8 cellular contexts compared by ENCODE assay signal in genomic region chr11:64924910-64925284, GRCh38. TPM values are rescaled to one million over a fixed set of nuclear protein-coding genes. Genes with fewer than 3 reads are reported as not detected.
A peak's percentile ranks its signal among the peaks of the same experiment; 100 is the strongest.
DNase-seq lines count a peak whose midpoint lies in the region; ATAC-seq and TF ChIP-seq lines count a peak whose summit lies in the region.

No MANE protein-coding gene starts in this region.

- H3K36me3 ChIP-seq in OCI-LY7 (ENCODE audit: insufficient read depth, low read length), result no peaks in the 10 kb centered on the region; the same call in 1 of the 2 replicates
- peaks cover 3 to 10% of the 10 kb centered on the region in 2 donors for H3K36me3 ChIP-seq in mucosa of rectum (ENCODE audit: control insufficient read depth in 2 of 2, insufficient read depth in 2 of 2, low read length in 2 of 2)

- H3K9ac ChIP-seq in mucosa of rectum (ENCODE audit: low read depth in 1 of 2, low read length in 2 of 2), result peak overlapping the region; percentile 86 to 91

- H4K20me1 ChIP-seq in OCI-LY7 (ENCODE audit: insufficient read depth, low read length), result no peaks in the 10 kb centered on the region

- no peaks in the 10 kb centered on the region; the same call in 1 of the 2 replicates for H3K79me2 ChIP-seq in OCI-LY7 (ENCODE audit: insufficient read depth, low read depth, low read length)

- H3K4me3 ChIP-seq in OCI-LY7 (ENCODE audit: low read depth, low read length, poor library complexity, severe bottlenecking) (peak overlapping the region; percentile 78), dorsolateral prefrontal cortex (peak overlapping the region; percentile 71 to 100 (median 98)), mucosa of rectum (ENCODE audit: low read length in 2 of 2) (peak overlapping the region; percentile 90 to 92)

- H3K9me2 ChIP-seq in OCI-LY7 (ENCODE audit: insufficient read depth, low read length), result no peaks in the 10 kb centered on the region

- H3K27me3 ChIP-seq in dorsolateral prefrontal cortex (no peaks in the 10 kb centered on the region), mucosa of rectum (ENCODE audit: control insufficient read depth in 2 of 2, insufficient read depth in 2 of 2, low read length in 2 of 2) (no peaks in the 10 kb centered on the region)

- BruUV-seq in OCI-LY7 (replicated peaks; lab: Mats Ljungman, UMichigan), result no TSS peak

- peak overlapping the region; percentile 84 for H3K4me2 ChIP-seq in OCI-LY7 (ENCODE audit: low read length)

- ATAC-seq in HG02938 (IDR thresholded peaks at IDR 0.05; ENCODE audit: unreplicated experiment) (no peak), GM18858 (IDR thresholded peaks at IDR 0.05; ENCODE audit: unreplicated experiment) (no peak)

- CTCF ChIA-PET in OCI-LY7 (lab: Charles Lee; ENCODE audit: unreplicated experiment) (interaction anchor here (0.6 kb wide), 1 partner anchor 56 kb away, joined by 4 read pairs; no protein-coding TSS in a partner anchor), HEK293T (lab: Yijun Ruan, JAX) (no interaction called here)

- H3K27ac ChIP-seq in OCI-LY7 (ENCODE audit: low read depth, low read length, poor library complexity, severe bottlenecking) (no peak overlapping the region), dorsolateral prefrontal cortex (peak overlapping the region in 58 of 59 donors; percentile 87 to 100 (median 98)), mucosa of rectum (ENCODE audit: low read depth in 2 of 2, low read length in 2 of 2) (peak overlapping the region; percentile 83 to 93)

- DNase-seq in NCI-H748 (lab: John Stamatoyannopoulos, UW; ENCODE audit: unreplicated experiment), result peak; percentile 15
- DNase-seq in NCI-H748 treated with DMSO at 0.1 percent for 48 hours (lab: John Stamatoyannopoulos, UW), result no peak
- no peak for DNase-seq in OCI-LY7 (ENCODE audit: low spot score)
- DNase-seq in dorsolateral prefrontal cortex, result peak in 1 of 10 donors; percentile 23
- DNase-seq in HEK293T (ENCODE audit: extremely low spot score), result no peak

- H2AFZ ChIP-seq in OCI-LY7 (ENCODE audit: low read length), result peak overlapping the region; percentile 87

- H3K4me1 ChIP-seq in OCI-LY7 (ENCODE audit: insufficient read depth, low read length, poor library complexity, severe bottlenecking) (peaks cover 18% of the 10 kb centered on the region), mucosa of rectum (ENCODE audit: control insufficient read depth in 2 of 2, insufficient read depth in 2 of 2, low read length in 2 of 2) (peaks cover 12 to 18% of the 10 kb centered on the region in 2 donors)

- POLR2A ChIA-PET in OCI-LY7 (lab: Charles Lee) (interaction anchor here (1.0 to 1.3 kb wide), 2 partner anchors 25 to 88 kb away, joined by 3 read pairs; no protein-coding TSS in a partner anchor), HEK293T (lab: Yijun Ruan, JAX) (interaction anchor here (0.5 to 1.5 kb wide), 4 partner anchors 10 to 87 kb away, joined by 3 to 9 read pairs (median 4); partner anchors contain the start of gene GPHA2)

- no peak for TF ChIP-seq CTCF in OCI-LY7 (conservative IDR thresholded peaks at IDR 0.05; ENCODE audit: low read length)
- TF ChIP-seq CTCF in dorsolateral prefrontal cortex (IDR thresholded peaks at IDR 0.05 in 54 of 56, conservative IDR thresholded peaks at IDR 0.05 in 2 of 56; ENCODE audit: low read depth in 1 of 56, partially characterized antibody in 56 of 56), result no peak

- intact Hi-C loops in OCI-LY7 (cut with micrococcal nuclease; ENCODE audit: unreplicated experiment), result loop anchor here (2.0 kb wide), 1 partner anchor 88 kb away; no protein-coding TSS in a partner anchor
- intact Hi-C loops in dorsolateral prefrontal cortex (cut with DNase I), result loop anchor here (1.0 to 5.0 kb wide), 3 partner anchors 8 to 102 kb away; partner anchors contain the start of genes ARL2 (in 2 of the 2), SNX15 (in 2 of the 2) and ATG2A (in 1 of the 2)

- H3K9me3 ChIP-seq in OCI-LY7 (ENCODE audit: low read length) (no peaks in the 10 kb centered on the region), mucosa of rectum (ENCODE audit: control insufficient read depth in 2 of 2, low read length in 2 of 2) (no peaks in the 10 kb centered on the region)

TF ChIP-seq in HEK293T, 16 proteins besides CTCF, POLR2A, EP300 and RAD21:
- no peak for TF ChIP-seq ELF4 (IDR thresholded peaks at IDR 0.05)
- no peak for TF ChIP-seq ARNT (IDR thresholded peaks at IDR 0.05)
- no peak for TF ChIP-seq L3MBTL2 (conservative IDR thresholded peaks at IDR 0.05)
- TF ChIP-seq ZNF384 (IDR thresholded peaks at IDR 0.05), result no peak
- TF ChIP-seq TARDBP (IDR thresholded peaks at IDR 0.05), result no peak
- no peak for TF ChIP-seq HDGF (IDR thresholded peaks at IDR 0.05; ENCODE audit: borderline replicate concordance)
- TF ChIP-seq SUZ12 (IDR thresholded peaks at IDR 0.05), result no peak
- TF ChIP-seq PKNOX1 (IDR thresholded peaks at IDR 0.05), result no peak
- TF ChIP-seq NFRKB (IDR thresholded peaks at IDR 0.05), result no peak
- TF ChIP-seq FOXK2 (IDR thresholded peaks at IDR 0.05), result no peak

RNA-seq across cellular contexts. Expression of gene PPP2R5B, which starts 0.4 kb away (rescaled TPM):
- 8.6 and 8.8 TPM in 2 replicates for total RNA-seq in OCI-LY7 (2014; rRNA removed; shearing (Covaris generic))
- 13.3 and 16.2 TPM in 2 replicates for total RNA-seq in OCI-LY7 (2022)
- total RNA-seq in dorsolateral prefrontal cortex, result 100 to 1,000 TPM in 10 of 120 experiments, 10 to 100 TPM in 110; 64.5 to 119 (median 85.0) TPM

RNA-seq across cellular contexts. Expression of gene ATG2A, which starts 7.9 kb away (rescaled TPM):
- 18.1 and 29.0 TPM in 2 replicates for total RNA-seq in OCI-LY7 (2014; rRNA removed; shearing (Covaris generic))
- total RNA-seq in OCI-LY7 (2022) (28.2 and 28.7 TPM in 2 replicates), dorsolateral prefrontal cortex (10 to 100 TPM; 21.4 to 47.9 (median 34.8) TPM)

RNA-seq across cellular contexts. Expression of gene GPHA2, which starts 10.8 kb away (rescaled TPM):
- total RNA-seq in OCI-LY7 (2014; rRNA removed; shearing (Covaris generic)), result not detected in 2 replicates
- not detected in 2 replicates for total RNA-seq in OCI-LY7 (2022)
- total RNA-seq in dorsolateral prefrontal cortex, result 1 to 10 TPM in 2 of 120 experiments, under 1 TPM in 1, not detected in 117; 0.57 to 2.0 (median 1.1) TPM

RNA-seq across cellular contexts. Expression of gene EHD1, which starts 46.5 kb away (rescaled TPM):
- total RNA-seq in OCI-LY7 (2014; rRNA removed; shearing (Covaris generic)), result 101 and 107 TPM in 2 replicates
- total RNA-seq in OCI-LY7 (2022), result 153 and 177 TPM in 2 replicates
- total RNA-seq in dorsolateral prefrontal cortex, result 10 to 100 TPM; 25.6 to 70.9 (median 43.6) TPM

RNA-seq across cellular contexts. Expression of gene MAJIN, which starts 47.0 kb away (rescaled TPM):
- total RNA-seq in OCI-LY7 (2014; rRNA removed; shearing (Covaris generic)), result not detected in 2 replicates
- not detected in 2 replicates for total RNA-seq in OCI-LY7 (2022)
- not detected for total RNA-seq in dorsolateral prefrontal cortex
